In genomic region chr18:2932247-2933181, GRCh38 we compare ENCODE assay signal across 8 cellular contexts.
DNase-seq lines count a peak whose midpoint lies in the region; FAIRE-seq and TF ChIP-seq lines count a peak whose summit lies in the region.

No MANE protein-coding gene starts in this region.

- POLR2A ChIA-PET in MCF 10A (lab: Yijun Ruan, JAX), result interaction anchor here (0.6 to 3.4 kb wide), 3 partner anchors 275 to 318 kb away, joined by 3 to 35 read pairs (median 3); partner anchors contain the start of gene MYL12A

- H3K36me3 Mint-ChIP-seq in MCF 10A (ENCODE audit: insufficient read depth, unreplicated experiment), result peaks cover 42% of the 10 kb centered on the region

- no peak overlapping the region for H3K9ac ChIP-seq in keratinocyte (ENCODE audit: control insufficient read depth, extremely low read depth, insufficient read depth, low read length)

- H3K27me3 ChIP-seq in cardiac muscle cell, result no peaks in the 10 kb centered on the region
- H3K27me3 ChIP-seq in Peyer's patch, result no peaks in the 10 kb centered on the region
- H3K27me3 ChIP-seq in keratinocyte (ENCODE audit: control insufficient read depth, extremely low read depth, insufficient read depth, low read length), result no peaks in the 10 kb centered on the region
- no peaks in the 10 kb centered on the region for H3K27me3 ChIP-seq in stomach

- FAIRE-seq in keratinocyte (lab: Jason Lieb, UNC), result no peak

- dilution Hi-C loops in keratinocyte (cut with MboI; ENCODE audit: extremely low pct_ligation_motif_present, low sequenced_read_pairs), result no loop called here

- peak overlapping the region; percentile 7 for H3K27ac ChIP-seq in cardiac muscle cell
- peak overlapping the region in 2 of 4 donors; percentile 2 to 11 for H3K27ac ChIP-seq in Peyer's patch
- H3K27ac ChIP-seq in keratinocyte (ENCODE audit: control insufficient read depth, insufficient read depth, low read length), result no peak overlapping the region
- no peak overlapping the region for H3K27ac ChIP-seq in stomach

- no peaks in the 10 kb centered on the region for H3K9me1 ChIP-seq in keratinocyte (ENCODE audit: control insufficient read depth, extremely low read depth, insufficient read depth, low read length)

- TF ChIP-seq EP300 in stomach (IDR thresholded peaks at IDR 0.05), result no peak

- no peaks in the 10 kb centered on the region for H3K9me3 Mint-ChIP-seq in MCF 10A (ENCODE audit: unreplicated experiment)

- H3K27ac Mint-ChIP-seq in MCF 10A (ENCODE audit: low read depth, unreplicated experiment), result no peak overlapping the region

- CTCF ChIA-PET in MCF 10A (lab: Yijun Ruan, JAX), result interaction anchor here (0.6 to 7.9 kb wide), 30 partner anchors 8 to 734 kb away, joined by 3 to 103 read pairs (median 4); partner anchors contain the start of gene MYL12A

- 40 to 45% (median 42%) methylated on average over 9 to 10 of the region's 10 CpGs for WGBS in stomach, 5 donors

- H3K36me3 ChIP-seq in cardiac muscle cell, result peaks cover 44% of the 10 kb centered on the region
- peaks cover 0 to 92% (median 3%) of the 10 kb centered on the region in 3 donors for H3K36me3 ChIP-seq in Peyer's patch
- peaks cover 0 to 5% of the 10 kb centered on the region in 2 experiments for H3K36me3 ChIP-seq in keratinocyte (ENCODE audit: control insufficient read depth in 2 of 2, extremely low read depth in 1 of 2, insufficient read depth in 2 of 2, low read length in 2 of 2)
- peaks cover 33 to 96% (median 82%) of the 10 kb centered on the region in 4 donors for H3K36me3 ChIP-seq in stomach

- intact Hi-C loops in cardiac septum (cut with DNase I), result loop anchor here (1.0 to 10.0 kb wide), 5 partner anchors 50 to 315 kb away; partner anchors contain the start of gene MYL12A
- intact Hi-C loops in MCF 10A (cut with micrococcal nuclease), result loop anchor here (1.0 to 5.0 kb wide), 5 partner anchors 130 to 735 kb away; no protein-coding TSS in a partner anchor
- intact Hi-C loops in stomach (cut with DNase I; ENCODE audit: low total_unique reads), result loop anchor here (5.0 to 10.0 kb wide), 2 partner anchors 132 to 220 kb away; no protein-coding TSS in a partner anchor

- peaks cover 10% of the 10 kb centered on the region for H3K4me1 Mint-ChIP-seq in MCF 10A (ENCODE audit: insufficient read depth, unreplicated experiment)

- H3K4me3 Mint-ChIP-seq in MCF 10A (ENCODE audit: unreplicated experiment), result no peak overlapping the region

- no peaks in the 10 kb centered on the region for H3K4me1 ChIP-seq in cardiac muscle cell (ENCODE audit: low read depth)
- no peaks in the 10 kb centered on the region for H3K4me1 ChIP-seq in Peyer's patch
- no peaks in the 10 kb centered on the region for H3K4me1 ChIP-seq in keratinocyte (ENCODE audit: control insufficient read depth, extremely low read depth, insufficient read depth, low read length)
- peaks cover 0 to 21% (median 4%) of the 10 kb centered on the region in 4 donors for H3K4me1 ChIP-seq in stomach

- H3K4me3 ChIP-seq in cardiac muscle cell (no peak overlapping the region), Peyer's patch (no peak overlapping the region), keratinocyte (ENCODE audit: control insufficient read depth in 2 of 3, extremely low read depth in 1 of 3, insufficient read depth in 2 of 3, low read depth in 1 of 3, low read length in 3 of 3) (no peak overlapping the region), stomach (no peak overlapping the region)
- H3K4me3 ChIP-seq in Jurkat, Clone E6-1 (ENCODE audit: low read length), result no peak overlapping the region

- H3K79me2 ChIP-seq in keratinocyte (ENCODE audit: control insufficient read depth, insufficient read depth, low read length), result no peaks in the 10 kb centered on the region

- no peak overlapping the region for H3K4me2 ChIP-seq in keratinocyte (ENCODE audit: control insufficient read depth, extremely low read depth, insufficient read depth, low read depth, low read length)

- no peak for TF ChIP-seq POLR2A in Peyer's patch (IDR thresholded peaks at IDR 0.05)
- TF ChIP-seq POLR2A in stomach (IDR thresholded peaks at IDR 0.05), result no peak

- BruUV-seq in MCF 10A (replicated peaks; lab: Mats Ljungman, UMichigan), result no TSS peak

- H2AFZ ChIP-seq in keratinocyte (ENCODE audit: control insufficient read depth, low read length), result no peak overlapping the region

- TF ChIP-seq CTCF in cardiac muscle cell (IDR thresholded peaks at IDR 0.05; ENCODE audit: low read depth, low read length), result peak; percentile 60
- peak; percentile 50 to 91 (median 82) for TF ChIP-seq CTCF in Peyer's patch (IDR thresholded peaks at IDR 0.05)
- peak; percentile 69 for TF ChIP-seq CTCF in MCF 10A (IDR thresholded peaks at IDR 0.05; ENCODE audit: unreplicated experiment)
- peak in 2 of 3 experiments; percentile 46 to 51 for TF ChIP-seq CTCF in keratinocyte (optimal IDR thresholded peaks at IDR 0.05 in 1 of 3, IDR thresholded peaks at IDR 0.05 in 1 of 3, conservative IDR thresholded peaks at IDR 0.05 in 1 of 3; ENCODE audit: extremely low read depth in 1 of 3, insufficient read depth in 2 of 3, low read length in 3 of 3)
- TF ChIP-seq CTCF in stomach (IDR thresholded peaks at IDR 0.05), result peak in 5 of 7 experiments; percentile 34 to 75 (median 67)

- H3K27me3 Mint-ChIP-seq in MCF 10A (ENCODE audit: insufficient read depth, unreplicated experiment), result no peaks in the 10 kb centered on the region

- no peaks in the 10 kb centered on the region for H4K20me1 ChIP-seq in keratinocyte (ENCODE audit: control insufficient read depth, extremely low read depth, insufficient read depth, low read length)

- no peaks in the 10 kb centered on the region for H3K9me3 ChIP-seq in cardiac muscle cell (ENCODE audit: low read depth)
- H3K9me3 ChIP-seq in Peyer's patch, result no peaks in the 10 kb centered on the region
- H3K9me3 ChIP-seq in keratinocyte (ENCODE audit: control insufficient read depth, low read depth, low read length), result no peaks in the 10 kb centered on the region
- no peaks in the 10 kb centered on the region for H3K9me3 ChIP-seq in stomach

- DNase-seq in cardiac muscle cell (ENCODE audit: low read depth in 1 of 2, low spot score in 1 of 2) (peak; percentile 78), cardiac septum (ENCODE audit: low spot score) (no peak), Peyer's patch (peak in 1 of 3 donors; percentile 37), MCF 10A (ENCODE audit: unreplicated experiment) (peak; percentile 71), keratinocyte (ENCODE audit: low read depth, low spot score) (no peak), stomach (no peak), NK-92 (lab: John Stamatoyannopoulos, UW; ENCODE audit: unreplicated experiment) (no peak)
- peak; percentile 54 for DNase-seq in Jurkat, Clone E6-1 (ENCODE audit: low read depth, low spot score)

Comparison
In these comparisons a context has a peak if more than half of its experiments do, and no peak if none do; other contexts are left out.
1. DNase-seq: peak in cardiac muscle cell (2 of 2), Jurkat, Clone E6-1 (single experiment) and MCF 10A (single experiment); none in cardiac septum (single experiment), keratinocyte (single experiment), stomach (single experiment) and NK-92 (single experiment).
2. Peak in every context shown above with its lines, with median percentiles within 50 percentile points of each other: CTCF ChIP-seq.